ENCODE assay signal across 1 cellular context in the genomic region with DNA sequence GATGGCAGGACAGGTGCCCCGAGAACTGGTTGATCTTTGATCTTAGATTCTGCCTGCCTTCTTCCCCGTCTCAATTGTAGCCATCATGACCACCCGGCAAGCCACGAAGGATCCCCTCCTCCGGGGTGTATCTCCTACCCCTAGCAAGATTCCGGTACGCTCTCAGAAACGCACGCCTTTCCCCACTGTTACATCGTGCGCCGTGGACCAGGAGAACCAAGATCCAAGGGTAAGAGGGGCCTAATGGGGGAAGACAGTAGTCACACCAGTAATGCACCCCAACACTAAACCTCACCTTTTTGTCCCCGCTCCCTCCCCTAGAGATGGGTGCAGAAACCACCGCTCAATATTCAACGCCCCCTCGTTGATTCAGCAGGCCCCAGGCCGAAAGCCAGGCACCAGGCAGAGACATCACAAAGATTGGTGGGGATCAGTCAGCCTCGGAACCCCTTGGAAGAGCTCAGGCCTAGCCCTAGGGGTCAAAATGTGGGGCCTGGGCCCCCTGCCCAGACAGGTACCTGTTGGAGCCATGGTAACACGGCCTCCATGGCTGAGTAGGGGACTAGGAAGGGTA.
A peak's percentile ranks its signal among the peaks of the same experiment; 100 is the strongest.
TF ChIP-seq lines count a peak whose summit lies in the region.

No MANE protein-coding gene starts in this region.

TF ChIP-seq in HepG2, 621 proteins besides CTCF, POLR2A, EP300 and RAD21:
- TF ChIP-seq THYN1 (CRISPR knock-in tag; IDR thresholded peaks at IDR 0.05; ENCODE audit: borderline replicate concordance, low read depth) (no peak), SAFB2 (CRISPR knock-in tag; IDR thresholded peaks at IDR 0.05; ENCODE audit: borderline replicate concordance, low read depth) (0 out of 2 replicates have a peak, but pooled peaks have one; percentile 17), MYPOP (CRISPR knock-in tag; IDR thresholded peaks at IDR 0.05) (peak; percentile 15; the same call in 1 of the 2 replicates), ZNF598 (CRISPR knock-in tag; IDR thresholded peaks at IDR 0.05; ENCODE audit: borderline replicate concordance) (no peak), MED1 (CRISPR knock-in tag; IDR thresholded peaks at IDR 0.05) (no peak), TRAFD1 (CRISPR knock-in tag; IDR thresholded peaks at IDR 0.05; ENCODE audit: borderline replicate concordance) (no peak)
